In genomic region chr5:38305148-38305547, GRCh38 we compare ENCODE assay signal across 9 cellular contexts. TPM values are rescaled to one million over a fixed set of nuclear protein-coding genes. Genes with fewer than 3 reads are reported as not detected.
"Had no signal": no experiment of that assay in that cellular context is flagged by ENCODE, and none has a peak within 500 bp of the region (broad histone marks: within the 10 kb centered on the region; RNA-seq: fewer than 3 reads in every experiment).

No MANE protein-coding gene starts in this region.

- H3K9ac ChIP-seq: KMS-11 had no signal

- H3K4me3 ChIP-seq: GM23338 had no signal

- ATAC-seq: GM23338 had no signal

- H3K27ac ChIP-seq: KMS-11 had no signal

- H3K4me3 Mint-ChIP-seq: GM23338, H9 had no signal

- FAIRE-seq: H1, H54 had no signal

- H2AFZ ChIP-seq: GM23338 had no signal

- H3K27ac Mint-ChIP-seq: GM23338, H9 had no signal

- H3K4me1 Mint-ChIP-seq: GM23338, H9 had no signal

- DNase-seq: H9, HCEC 1CT, IMR-90, KBM-7 had no signal

- H3K4me2 ChIP-seq: GM23338, KMS-11 had no signal

RNA-seq across cellular contexts. Expression of gene EGFLAM, which starts 46.8 kb away (rescaled TPM):
- total RNA-seq: HT-29 had no signal
